Comparison of ENCODE assay signal across 18 cellular contexts in the genomic region with DNA sequence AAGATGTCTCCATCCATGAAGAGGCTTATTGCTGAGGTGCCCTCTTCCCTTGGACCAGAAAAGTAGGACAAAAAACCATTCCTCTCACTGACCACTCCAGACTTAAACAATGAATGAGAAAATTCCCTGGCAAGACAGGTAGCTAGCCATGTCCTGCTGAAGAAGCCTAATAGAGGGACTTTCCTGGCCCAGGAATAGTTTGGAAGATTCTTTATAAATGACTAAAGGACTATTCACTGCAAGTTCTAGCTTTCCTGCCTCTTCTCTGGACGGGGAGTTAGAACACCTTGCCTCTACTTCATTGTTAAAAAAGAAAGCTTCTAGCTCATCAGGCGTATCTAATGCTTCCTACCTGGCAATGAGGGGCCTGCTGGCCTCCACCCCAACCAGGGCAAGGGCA.
"Had no signal": no experiment of that assay in that cellular context is flagged by ENCODE, and none has a peak within 500 bp of the region (broad histone marks: within the 10 kb centered on the region; RNA-seq: fewer than 3 reads in every experiment).

No MANE protein-coding gene starts in this region.

- H3K4me3 Mint-ChIP-seq: activated B cell treated with CpG ODN at 0.5 μM for 24 hours; activated CD4-positive, alpha-beta T cell treated with anti-CD3 and anti-CD28 coated beads, Interleukin-2, amount 10 ng/mL, durations not matched to agents 24 days and 14 days; activated naive CD4-positive, alpha-beta T cell treated with anti-CD3 and anti-CD28 coated beads, Interleukin-2, amount 10 ng/mL, durations not matched to agents 7 days and 5 days; activated T-helper 17 cell treated with anti-CD3 and anti-CD28 coated beads, Interleukin-2, amount 50 U/mL, for 72 hours; nephron progenitor cell; stimulated activated naive CD8-positive, alpha-beta T cell treated with anti-CD3 and anti-CD28 coated beads, Interleukin-15, amount 100 ng/mL, for 72 hours; T-helper 1 cell treated with Interleukin-12 subunit alpha and Interleukin-12 subunit beta and Interleukin-4 antibody, amounts not matched to agents 30 μg/mL and 1 μg/mL, for 36 hours had no signal

- H3K4me1 ChIP-seq: body of pancreas, testis, upper lobe of right lung had no signal

- H3K9me3 ChIP-seq: body of pancreas, esophagus muscularis mucosa, heart right ventricle, testis, upper lobe of right lung had no signal

- ATAC-seq: activated T-helper 17 cell treated with anti-CD3 and anti-CD28 coated beads, Interleukin-2, amount 50 U/mL, for 72 hours; body of pancreas; stimulated activated naive CD8-positive, alpha-beta T cell treated with anti-CD3 and anti-CD28 coated beads, Interleukin-15, amount 100 ng/mL, for 72 hours; upper lobe of right lung had no signal

- H3K4me3 ChIP-seq: body of pancreas, esophagus muscularis mucosa, heart right ventricle, testis, upper lobe of right lung had no signal

- H3K27ac ChIP-seq: body of pancreas, esophagus muscularis mucosa, heart right ventricle, testis, upper lobe of right lung had no signal

- H3K9me3 Mint-ChIP-seq: activated B cell treated with CpG ODN at 0.5 μM for 24 hours had no signal

- H3K27me3 Mint-ChIP-seq: activated B cell treated with CpG ODN at 0.5 μM for 24 hours; activated CD4-positive, alpha-beta T cell treated with anti-CD3 and anti-CD28 coated beads, Interleukin-2, amount 10 ng/mL, durations not matched to agents 24 days and 14 days; activated naive CD4-positive, alpha-beta T cell treated with anti-CD3 and anti-CD28 coated beads, Interleukin-2, amount 10 ng/mL, durations not matched to agents 7 days and 5 days; activated T-helper 17 cell treated with anti-CD3 and anti-CD28 coated beads, Interleukin-2, amount 50 U/mL, for 72 hours; stimulated activated naive CD8-positive, alpha-beta T cell treated with anti-CD3 and anti-CD28 coated beads, Interleukin-15, amount 100 ng/mL, for 72 hours had no signal

- H3K36me3 ChIP-seq: esophagus muscularis mucosa, heart right ventricle, upper lobe of right lung had no signal

- DNase-seq: activated B cell treated with CpG ODN at 0.5 μM for 24 hours; activated CD4-positive, alpha-beta T cell treated with anti-CD3 and anti-CD28 coated beads, Interleukin-2, amount 10 ng/mL, durations not matched to agents 24 days and 14 days; activated naive CD4-positive, alpha-beta T cell treated with anti-CD3 and anti-CD28 coated beads, Interleukin-2, amount 10 ng/mL, durations not matched to agents 7 days and 5 days; activated T-cell treated with anti-CD3 and anti-CD28 coated beads for 4 hours; body of pancreas; foreskin melanocyte; heart right ventricle; islet precursor cell; left ventricle myocardium superior; nephron progenitor cell; stimulated activated CD4-positive, alpha-beta T cell treated with anti-CD3 and anti-CD28 coated beads, Interleukin-15, amount 100 ng/mL, for 24 hours; stimulated activated CD4-positive, alpha-beta T cell treated with anti-CD3 and anti-CD28 coated beads, Interleukin-4, amount 100 ng/mL, for 24 hours; stimulated activated naive CD8-positive, alpha-beta T cell treated with anti-CD3 and anti-CD28 coated beads, Interleukin-15, amount 100 ng/mL, for 72 hours; testis; upper lobe of right lung had no signal

- H3K4me1 Mint-ChIP-seq: activated CD4-positive, alpha-beta T cell treated with anti-CD3 and anti-CD28 coated beads, Interleukin-2, amount 10 ng/mL, durations not matched to agents 24 days and 14 days; activated naive CD4-positive, alpha-beta T cell treated with anti-CD3 and anti-CD28 coated beads, Interleukin-2, amount 10 ng/mL, durations not matched to agents 7 days and 5 days; activated T-helper 17 cell treated with anti-CD3 and anti-CD28 coated beads, Interleukin-2, amount 50 U/mL, for 72 hours; stimulated activated naive CD8-positive, alpha-beta T cell treated with anti-CD3 and anti-CD28 coated beads, Interleukin-15, amount 100 ng/mL, for 72 hours had no signal

- H3K27ac Mint-ChIP-seq: activated B cell treated with CpG ODN at 0.5 μM for 24 hours; activated CD4-positive, alpha-beta T cell treated with anti-CD3 and anti-CD28 coated beads, Interleukin-2, amount 10 ng/mL, durations not matched to agents 24 days and 14 days; activated naive CD4-positive, alpha-beta T cell treated with anti-CD3 and anti-CD28 coated beads, Interleukin-2, amount 10 ng/mL, durations not matched to agents 7 days and 5 days; activated T-helper 17 cell treated with anti-CD3 and anti-CD28 coated beads, Interleukin-2, amount 50 U/mL, for 72 hours; nephron progenitor cell; stimulated activated naive CD8-positive, alpha-beta T cell treated with anti-CD3 and anti-CD28 coated beads, Interleukin-15, amount 100 ng/mL, for 72 hours; T-helper 1 cell treated with Interleukin-12 subunit alpha and Interleukin-12 subunit beta and Interleukin-4 antibody, amounts not matched to agents 30 μg/mL and 1 μg/mL, for 36 hours had no signal

- H3K36me3 Mint-ChIP-seq: activated naive CD4-positive, alpha-beta T cell treated with anti-CD3 and anti-CD28 coated beads, Interleukin-2, amount 10 ng/mL, durations not matched to agents 7 days and 5 days had no signal

- H3K27me3 ChIP-seq: body of pancreas, esophagus muscularis mucosa, heart right ventricle, testis, upper lobe of right lung had no signal
